23 cellular contexts compared by ENCODE assay signal in the genomic region with DNA sequence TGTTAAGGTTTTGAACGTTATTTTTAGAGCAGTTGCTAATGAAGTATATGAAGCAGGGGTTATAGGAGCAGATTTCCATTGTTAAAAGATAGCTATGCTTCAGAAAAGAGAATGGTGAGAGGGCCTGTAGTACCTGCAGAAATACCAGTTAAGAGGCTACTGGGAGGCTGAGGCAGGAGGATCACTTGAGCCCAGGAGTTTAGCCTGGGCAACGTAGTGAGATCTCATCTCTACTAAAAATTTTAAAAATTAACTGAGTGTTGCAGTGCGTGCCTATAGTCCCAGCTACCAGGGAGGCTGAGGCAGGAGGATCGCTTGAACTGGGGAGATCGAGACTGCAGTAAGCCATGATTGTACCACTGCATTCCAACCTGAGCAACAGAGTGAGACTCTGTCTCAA.
"Had no signal": no experiment of that assay in that cellular context is flagged by ENCODE, and none has a peak within 500 bp of the region (broad histone marks: within the 10 kb centered on the region; RNA-seq: fewer than 3 reads in every experiment).

No MANE protein-coding gene starts in this region.

- H3K27me3 Mint-ChIP-seq: naive thymus-derived CD4-positive, alpha-beta T cell had no signal

- H3K4me3 Mint-ChIP-seq: naive thymus-derived CD4-positive, alpha-beta T cell had no signal

- H3K4me1 ChIP-seq: esophagus muscularis mucosa, gastrocnemius medialis, heart right ventricle, left lung, lower lobe of right lung had no signal

- FAIRE-seq: colon, endothelial cell of umbilical vein, keratinocyte had no signal

- ATAC-seq: gastrocnemius medialis; heart right ventricle; left cardiac atrium; left lung; left ventricle myocardium superior; lower lobe of right lung; naive thymus-derived CD4-positive, alpha-beta T cell had no signal

- H3K4me3 ChIP-seq: coronary artery, dorsolateral prefrontal cortex, esophagus muscularis mucosa, gastrocnemius medialis, heart right ventricle, left lung, lower lobe of right lung had no signal

- H3K9me3 ChIP-seq: gastrocnemius medialis had no signal

- H3K27ac ChIP-seq: coronary artery, dorsolateral prefrontal cortex, esophagus muscularis mucosa, gastrocnemius medialis, heart right ventricle, left lung, lower lobe of right lung had no signal

- H3K27me3 ChIP-seq: dorsolateral prefrontal cortex, esophagus muscularis mucosa, gastrocnemius medialis, heart right ventricle, left lung had no signal

- H3K36me3 ChIP-seq: esophagus muscularis mucosa, gastrocnemius medialis, left lung, lower lobe of right lung had no signal

- DNase-seq: dermis blood vessel endothelial cell; dorsolateral prefrontal cortex; effector CD4-positive, alpha-beta T cell; effector memory CD4-positive, alpha-beta T cell; foreskin fibroblast; foreskin melanocyte; gastrocnemius medialis; glutamatergic neuron; head of caudate nucleus; heart right ventricle; hippocampal formation; left cardiac atrium; left lung; left ventricle myocardium superior; lower lobe of right lung; mesenchymal stem cell; midbrain; naive thymus-derived CD4-positive, alpha-beta T cell had no signal
